ENCODE assay signal across 17 cellular contexts in genomic region chr4:118335316-118335715, GRCh38. TPM values are rescaled to one million over a fixed set of nuclear protein-coding genes. Genes with fewer than 3 reads are reported as not detected.
"Had no signal": no experiment of that assay in that cellular context is flagged by ENCODE, and none has a peak within 500 bp of the region (broad histone marks: within the 10 kb centered on the region; RNA-seq: fewer than 3 reads in every experiment).

No MANE protein-coding gene starts in this region.

- H3K4me1 Mint-ChIP-seq: activated CD4-positive, alpha-beta T cell treated with anti-CD3 and anti-CD28 coated beads, Interleukin-2, amount 10 ng/mL, durations not matched to agents 24 days and 14 days; stimulated activated naive B cell treated with anti-CD40 and anti-IgM and Interleukin-4, amounts not matched to agents 10 μg/mL and 1 μg/mL and 100 μg/mL, for 72 hours had no signal

- DNase-seq: activated CD4-positive, alpha-beta T cell treated with anti-CD3 and anti-CD28 coated beads, Interleukin-2, amount 10 ng/mL, durations not matched to agents 24 days and 14 days; activated CD4-positive, CD25-positive, alpha-beta regulatory T cell; activated CD8-positive, alpha-beta memory T cell treated with anti-CD3 and anti-CD28 coated beads for 24 hours; activated gamma-delta T cell treated with Interleukin-2 at 50 U/mL for 16 hours; amniotic stem cell; caudate nucleus; colonic mucosa; gastrocnemius medialis; heart right ventricle; left cardiac atrium; lower lobe of right lung; stimulated activated CD4-positive, alpha-beta T cell treated with anti-CD3 and anti-CD28 coated beads, Interleukin-2, amount 100 ng/mL, for 48 hours; stimulated activated naive B cell treated with anti-CD40 and anti-IgM and Interleukin-4, amounts not matched to agents 10 μg/mL and 1 μg/mL and 100 μg/mL, for 72 hours; thyroid gland had no signal

- H3K4me3 Mint-ChIP-seq: activated CD4-positive, alpha-beta T cell treated with anti-CD3 and anti-CD28 coated beads, Interleukin-2, amount 10 ng/mL, durations not matched to agents 24 days and 14 days; activated naive CD8-positive, alpha-beta T cell; neural progenitor cell; stimulated activated naive B cell treated with anti-CD40 and anti-IgM and Interleukin-4, amounts not matched to agents 10 μg/mL and 1 μg/mL and 100 μg/mL, for 72 hours; T-helper 2 cell treated with Interferon-gamma antibody and Interleukin-4, amounts not matched to agents 5 μg/mL and 100 μg/mL, for 36 hours had no signal

- H3K4me3 ChIP-seq: colonic mucosa, gastrocnemius medialis, heart right ventricle, lower lobe of right lung, neural progenitor cell, thyroid gland had no signal

- H3K9me3 Mint-ChIP-seq: activated CD4-positive, alpha-beta T cell treated with anti-CD3 and anti-CD28 coated beads, Interleukin-2, amount 10 ng/mL, durations not matched to agents 24 days and 14 days; neural progenitor cell; stimulated activated naive B cell treated with anti-CD40 and anti-IgM and Interleukin-4, amounts not matched to agents 10 μg/mL and 1 μg/mL and 100 μg/mL, for 72 hours; T-helper 2 cell treated with Interferon-gamma antibody and Interleukin-4, amounts not matched to agents 5 μg/mL and 100 μg/mL, for 36 hours had no signal

- H3K27ac Mint-ChIP-seq: activated CD4-positive, alpha-beta T cell treated with anti-CD3 and anti-CD28 coated beads, Interleukin-2, amount 10 ng/mL, durations not matched to agents 24 days and 14 days; activated naive CD8-positive, alpha-beta T cell; neural progenitor cell; stimulated activated naive B cell treated with anti-CD40 and anti-IgM and Interleukin-4, amounts not matched to agents 10 μg/mL and 1 μg/mL and 100 μg/mL, for 72 hours; T-helper 2 cell treated with Interferon-gamma antibody and Interleukin-4, amounts not matched to agents 5 μg/mL and 100 μg/mL, for 36 hours had no signal

- H3K36me3 Mint-ChIP-seq: activated naive CD8-positive, alpha-beta T cell; neural progenitor cell; stimulated activated naive B cell treated with anti-CD40 and anti-IgM and Interleukin-4, amounts not matched to agents 10 μg/mL and 1 μg/mL and 100 μg/mL, for 72 hours had no signal

RNA-seq across cellular contexts. Expression of gene PRSS12, which starts 17.5 kb away (rescaled TPM):
- total RNA-seq: activated CD4-positive, alpha-beta T cell treated with anti-CD3 and anti-CD28 coated beads, Interleukin-2, amount 10 ng/mL, durations not matched to agents 24 days and 14 days had no signal
